1 cellular context compared by ENCODE assay signal in the genomic region with DNA sequence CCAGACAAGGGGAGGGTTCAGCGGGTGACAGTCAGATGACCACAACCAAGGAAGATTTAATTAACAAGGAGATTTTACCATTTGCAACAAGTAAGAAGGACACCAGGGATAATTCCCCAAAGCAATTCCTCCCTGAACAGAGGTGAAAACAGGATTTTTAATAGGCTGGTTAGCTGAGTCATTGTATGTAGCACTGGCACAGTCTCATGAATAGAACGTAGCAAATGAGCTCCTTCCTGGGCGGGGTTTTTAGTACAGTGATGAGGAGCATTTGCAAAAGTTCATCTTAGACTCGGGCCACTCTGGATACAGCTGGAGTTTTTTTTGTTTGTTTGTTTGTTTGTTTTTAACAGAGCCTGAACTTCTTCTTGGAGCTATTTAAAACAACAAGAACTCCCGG.
TF ChIP-seq lines count a peak whose summit lies in the region.

No MANE protein-coding gene starts in this region.

TF ChIP-seq in GM23338, 12 proteins besides CTCF, POLR2A, EP300 and RAD21 (continued from another document):
- TF ChIP-seq NANOG (IDR thresholded peaks at IDR 0.05; ENCODE audit: borderline replicate concordance): no peak
- TF ChIP-seq STAT1 (IDR thresholded peaks at IDR 0.05; ENCODE audit: unreplicated experiment): no peak
- TF ChIP-seq, protein P1, sequence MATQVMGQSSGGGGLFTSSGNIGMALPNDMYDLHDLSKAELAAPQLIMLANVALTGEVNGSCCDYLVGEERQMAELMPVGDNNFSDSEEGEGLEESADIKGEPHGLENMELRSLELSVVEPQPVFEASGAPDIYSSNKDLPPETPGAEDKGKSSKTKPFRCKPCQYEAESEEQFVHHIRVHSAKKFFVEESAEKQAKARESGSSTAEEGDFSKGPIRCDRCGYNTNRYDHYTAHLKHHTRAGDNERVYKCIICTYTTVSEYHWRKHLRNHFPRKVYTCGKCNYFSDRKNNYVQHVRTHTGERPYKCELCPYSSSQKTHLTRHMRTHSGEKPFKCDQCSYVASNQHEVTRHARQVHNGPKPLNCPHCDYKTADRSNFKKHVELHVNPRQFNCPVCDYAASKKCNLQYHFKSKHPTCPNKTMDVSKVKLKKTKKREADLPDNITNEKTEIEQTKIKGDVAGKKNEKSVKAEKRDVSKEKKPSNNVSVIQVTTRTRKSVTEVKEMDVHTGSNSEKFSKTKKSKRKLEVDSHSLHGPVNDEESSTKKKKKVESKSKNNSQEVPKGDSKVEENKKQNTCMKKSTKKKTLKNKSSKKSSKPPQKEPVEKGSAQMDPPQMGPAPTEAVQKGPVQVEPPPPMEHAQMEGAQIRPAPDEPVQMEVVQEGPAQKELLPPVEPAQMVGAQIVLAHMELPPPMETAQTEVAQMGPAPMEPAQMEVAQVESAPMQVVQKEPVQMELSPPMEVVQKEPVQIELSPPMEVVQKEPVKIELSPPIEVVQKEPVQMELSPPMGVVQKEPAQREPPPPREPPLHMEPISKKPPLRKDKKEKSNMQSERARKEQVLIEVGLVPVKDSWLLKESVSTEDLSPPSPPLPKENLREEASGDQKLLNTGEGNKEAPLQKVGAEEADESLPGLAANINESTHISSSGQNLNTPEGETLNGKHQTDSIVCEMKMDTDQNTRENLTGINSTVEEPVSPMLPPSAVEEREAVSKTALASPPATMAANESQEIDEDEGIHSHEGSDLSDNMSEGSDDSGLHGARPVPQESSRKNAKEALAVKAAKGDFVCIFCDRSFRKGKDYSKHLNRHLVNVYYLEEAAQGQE (IDR thresholded peaks at IDR 0.05; ENCODE audit: unreplicated experiment): no peak
- TF ChIP-seq ZNF331 (CRISPR knock-in tag; IDR thresholded peaks at IDR 0.05; ENCODE audit: low read depth): no peak
- TF ChIP-seq, protein P2, sequence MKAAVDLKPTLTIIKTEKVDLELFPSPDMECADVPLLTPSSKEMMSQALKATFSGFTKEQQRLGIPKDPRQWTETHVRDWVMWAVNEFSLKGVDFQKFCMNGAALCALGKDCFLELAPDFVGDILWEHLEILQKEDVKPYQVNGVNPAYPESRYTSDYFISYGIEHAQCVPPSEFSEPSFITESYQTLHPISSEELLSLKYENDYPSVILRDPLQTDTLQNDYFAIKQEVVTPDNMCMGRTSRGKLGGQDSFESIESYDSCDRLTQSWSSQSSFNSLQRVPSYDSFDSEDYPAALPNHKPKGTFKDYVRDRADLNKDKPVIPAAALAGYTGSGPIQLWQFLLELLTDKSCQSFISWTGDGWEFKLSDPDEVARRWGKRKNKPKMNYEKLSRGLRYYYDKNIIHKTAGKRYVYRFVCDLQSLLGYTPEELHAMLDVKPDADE (IDR thresholded peaks at IDR 0.05): no peak
- no peak for TF ChIP-seq EZH2 (IDR thresholded peaks at IDR 0.05; ENCODE audit: low read depth, unreplicated experiment)
